1 cellular context compared by ENCODE assay signal in the genomic region with DNA sequence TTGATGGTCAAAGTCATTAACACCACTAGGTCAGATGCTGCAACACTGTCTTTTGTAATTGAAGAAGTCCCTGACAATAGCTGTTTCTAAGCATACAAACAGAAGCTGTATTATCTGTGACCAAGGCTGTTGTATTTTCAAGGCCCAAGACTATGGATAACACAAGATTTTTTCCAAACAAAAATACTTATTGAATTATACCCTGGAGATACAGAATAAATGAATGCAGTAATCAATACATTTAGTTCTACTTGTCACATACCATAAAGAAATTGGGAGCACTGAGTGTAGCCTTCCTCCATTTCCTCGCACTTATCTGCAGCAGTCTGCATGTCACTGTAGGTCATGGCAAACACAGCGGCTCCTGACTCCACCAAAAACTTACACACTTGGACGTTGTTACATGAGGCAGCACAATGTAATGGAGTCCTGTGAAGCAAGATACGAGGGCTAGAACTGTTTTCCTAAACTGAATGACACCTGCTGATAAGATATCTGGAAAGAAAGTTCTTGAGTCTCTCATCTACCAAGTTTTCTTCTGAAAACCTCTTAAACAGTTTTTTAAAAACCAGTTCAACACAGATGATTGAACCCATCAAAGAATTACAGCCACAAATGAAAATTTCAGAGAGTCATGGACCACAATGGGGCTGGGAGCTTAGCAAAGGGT.
TF ChIP-seq lines count a peak whose summit lies in the region.

No MANE protein-coding gene starts in this region.

TF ChIP-seq in K562, 482 proteins besides CTCF, POLR2A, EP300 and RAD21 (continued from another document and continues in another):
- TF ChIP-seq, protein P1, sequence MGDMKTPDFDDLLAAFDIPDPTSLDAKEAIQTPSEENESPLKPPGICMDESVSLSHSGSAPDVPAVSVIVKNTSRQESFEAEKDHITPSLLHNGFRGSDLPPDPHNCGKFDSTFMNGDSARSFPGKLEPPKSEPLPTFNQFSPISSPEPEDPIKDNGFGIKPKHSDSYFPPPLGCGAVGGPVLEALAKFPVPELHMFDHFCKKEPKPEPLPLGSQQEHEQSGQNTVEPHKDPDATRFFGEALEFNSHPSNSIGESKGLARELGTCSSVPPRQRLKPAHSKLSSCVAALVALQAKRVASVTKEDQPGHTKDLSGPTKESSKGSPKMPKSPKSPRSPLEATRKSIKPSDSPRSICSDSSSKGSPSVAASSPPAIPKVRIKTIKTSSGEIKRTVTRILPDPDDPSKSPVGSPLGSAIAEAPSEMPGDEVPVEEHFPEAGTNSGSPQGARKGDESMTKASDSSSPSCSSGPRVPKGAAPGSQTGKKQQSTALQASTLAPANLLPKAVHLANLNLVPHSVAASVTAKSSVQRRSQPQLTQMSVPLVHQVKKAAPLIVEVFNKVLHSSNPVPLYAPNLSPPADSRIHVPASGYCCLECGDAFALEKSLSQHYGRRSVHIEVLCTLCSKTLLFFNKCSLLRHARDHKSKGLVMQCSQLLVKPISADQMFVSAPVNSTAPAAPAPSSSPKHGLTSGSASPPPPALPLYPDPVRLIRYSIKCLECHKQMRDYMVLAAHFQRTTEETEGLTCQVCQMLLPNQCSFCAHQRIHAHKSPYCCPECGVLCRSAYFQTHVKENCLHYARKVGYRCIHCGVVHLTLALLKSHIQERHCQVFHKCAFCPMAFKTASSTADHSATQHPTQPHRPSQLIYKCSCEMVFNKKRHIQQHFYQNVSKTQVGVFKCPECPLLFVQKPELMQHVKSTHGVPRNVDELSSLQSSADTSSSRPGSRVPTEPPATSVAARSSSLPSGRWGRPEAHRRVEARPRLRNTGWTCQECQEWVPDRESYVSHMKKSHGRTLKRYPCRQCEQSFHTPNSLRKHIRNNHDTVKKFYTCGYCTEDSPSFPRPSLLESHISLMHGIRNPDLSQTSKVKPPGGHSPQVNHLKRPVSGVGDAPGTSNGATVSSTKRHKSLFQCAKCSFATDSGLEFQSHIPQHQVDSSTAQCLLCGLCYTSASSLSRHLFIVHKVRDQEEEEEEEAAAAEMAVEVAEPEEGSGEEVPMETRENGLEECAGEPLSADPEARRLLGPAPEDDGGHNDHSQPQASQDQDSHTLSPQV (IDR thresholded peaks at IDR 0.05), result peak; percentile 100
- TF ChIP-seq, protein P2, sequence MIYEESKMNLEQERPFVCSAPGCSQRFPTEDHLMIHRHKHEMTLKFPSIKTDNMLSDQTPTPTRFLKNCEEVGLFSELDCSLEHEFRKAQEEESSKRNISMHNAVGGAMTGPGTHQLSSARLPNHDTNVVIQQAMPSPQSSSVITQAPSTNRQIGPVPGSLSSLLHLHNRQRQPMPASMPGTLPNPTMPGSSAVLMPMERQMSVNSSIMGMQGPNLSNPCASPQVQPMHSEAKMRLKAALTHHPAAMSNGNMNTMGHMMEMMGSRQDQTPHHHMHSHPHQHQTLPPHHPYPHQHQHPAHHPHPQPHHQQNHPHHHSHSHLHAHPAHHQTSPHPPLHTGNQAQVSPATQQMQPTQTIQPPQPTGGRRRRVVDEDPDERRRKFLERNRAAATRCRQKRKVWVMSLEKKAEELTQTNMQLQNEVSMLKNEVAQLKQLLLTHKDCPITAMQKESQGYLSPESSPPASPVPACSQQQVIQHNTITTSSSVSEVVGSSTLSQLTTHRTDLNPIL (CRISPR knock-in tag; IDR thresholded peaks at IDR 0.05), result no peak
- TF ChIP-seq MED1 (CRISPR knock-in tag; IDR thresholded peaks at IDR 0.05; ENCODE audit: borderline replicate concordance), result no peak
- peak; percentile 99 for TF ChIP-seq TEAD4 (IDR thresholded peaks at IDR 0.05; ENCODE audit: low read length)
- no peak for TF ChIP-seq TEAD4 (CRISPR knock-in tag; IDR thresholded peaks at IDR 0.05; ENCODE audit: borderline replicate concordance)
- TF ChIP-seq, protein P3, sequence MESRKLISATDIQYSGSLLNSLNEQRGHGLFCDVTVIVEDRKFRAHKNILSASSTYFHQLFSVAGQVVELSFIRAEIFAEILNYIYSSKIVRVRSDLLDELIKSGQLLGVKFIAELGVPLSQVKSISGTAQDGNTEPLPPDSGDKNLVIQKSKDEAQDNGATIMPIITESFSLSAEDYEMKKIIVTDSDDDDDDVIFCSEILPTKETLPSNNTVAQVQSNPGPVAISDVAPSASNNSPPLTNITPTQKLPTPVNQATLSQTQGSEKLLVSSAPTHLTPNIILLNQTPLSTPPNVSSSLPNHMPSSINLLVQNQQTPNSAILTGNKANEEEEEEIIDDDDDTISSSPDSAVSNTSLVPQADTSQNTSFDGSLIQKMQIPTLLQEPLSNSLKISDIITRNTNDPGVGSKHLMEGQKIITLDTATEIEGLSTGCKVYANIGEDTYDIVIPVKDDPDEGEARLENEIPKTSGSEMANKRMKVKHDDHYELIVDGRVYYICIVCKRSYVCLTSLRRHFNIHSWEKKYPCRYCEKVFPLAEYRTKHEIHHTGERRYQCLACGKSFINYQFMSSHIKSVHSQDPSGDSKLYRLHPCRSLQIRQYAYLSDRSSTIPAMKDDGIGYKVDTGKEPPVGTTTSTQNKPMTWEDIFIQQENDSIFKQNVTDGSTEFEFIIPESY (CRISPR knock-in tag; IDR thresholded peaks at IDR 0.05), result no peak
- TF ChIP-seq ZNF766 (CRISPR knock-in tag; conservative IDR thresholded peaks at IDR 0.05), result peak; percentile 92
- peak; percentile 22; the same call in 1 of the 2 replicates for TF ChIP-seq PYGO2 (tag; IDR thresholded peaks at IDR 0.05)
- peak; percentile 95 for TF ChIP-seq KLF16 (IDR thresholded peaks at IDR 0.05)
- TF ChIP-seq ZZZ3 (IDR thresholded peaks at IDR 0.05), result 0 out of 2 replicates have a peak, but pooled peaks have one; percentile 48
- TF ChIP-seq, protein P4, sequence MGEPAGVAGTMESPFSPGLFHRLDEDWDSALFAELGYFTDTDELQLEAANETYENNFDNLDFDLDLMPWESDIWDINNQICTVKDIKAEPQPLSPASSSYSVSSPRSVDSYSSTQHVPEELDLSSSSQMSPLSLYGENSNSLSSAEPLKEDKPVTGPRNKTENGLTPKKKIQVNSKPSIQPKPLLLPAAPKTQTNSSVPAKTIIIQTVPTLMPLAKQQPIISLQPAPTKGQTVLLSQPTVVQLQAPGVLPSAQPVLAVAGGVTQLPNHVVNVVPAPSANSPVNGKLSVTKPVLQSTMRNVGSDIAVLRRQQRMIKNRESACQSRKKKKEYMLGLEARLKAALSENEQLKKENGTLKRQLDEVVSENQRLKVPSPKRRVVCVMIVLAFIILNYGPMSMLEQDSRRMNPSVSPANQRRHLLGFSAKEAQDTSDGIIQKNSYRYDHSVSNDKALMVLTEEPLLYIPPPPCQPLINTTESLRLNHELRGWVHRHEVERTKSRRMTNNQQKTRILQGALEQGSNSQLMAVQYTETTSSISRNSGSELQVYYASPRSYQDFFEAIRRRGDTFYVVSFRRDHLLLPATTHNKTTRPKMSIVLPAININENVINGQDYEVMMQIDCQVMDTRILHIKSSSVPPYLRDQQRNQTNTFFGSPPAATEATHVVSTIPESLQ (CRISPR knock-in tag; IDR thresholded peaks at IDR 0.05), result no peak
- no peak for TF ChIP-seq MXI1 (IDR thresholded peaks at IDR 0.05; ENCODE audit: low read depth, low read length)
- TF ChIP-seq ZBTB17 (CRISPR knock-in tag; IDR thresholded peaks at IDR 0.05), result peak; percentile 88
- TF ChIP-seq ETV1 (tag; conservative IDR thresholded peaks at IDR 0.05; ENCODE audit: low read depth), result peak; percentile 11; the same call in 1 of the 2 replicates
- TF ChIP-seq FOXA3 (CRISPR knock-in tag; conservative IDR thresholded peaks at IDR 0.05 in 1 of 2, IDR thresholded peaks at IDR 0.05 in 1 of 2), result peak; percentile 82 to 84
- TF ChIP-seq FOXP1 (CRISPR knock-in tag; IDR thresholded peaks at IDR 0.05), result 0 out of 2 replicates have a peak, but pooled peaks have one; percentile 58
- TF ChIP-seq KDM4B (IDR thresholded peaks at IDR 0.05; ENCODE audit: borderline replicate concordance in 2 of 2, low read depth in 1 of 2), result no peak
- TF ChIP-seq, protein P5, sequence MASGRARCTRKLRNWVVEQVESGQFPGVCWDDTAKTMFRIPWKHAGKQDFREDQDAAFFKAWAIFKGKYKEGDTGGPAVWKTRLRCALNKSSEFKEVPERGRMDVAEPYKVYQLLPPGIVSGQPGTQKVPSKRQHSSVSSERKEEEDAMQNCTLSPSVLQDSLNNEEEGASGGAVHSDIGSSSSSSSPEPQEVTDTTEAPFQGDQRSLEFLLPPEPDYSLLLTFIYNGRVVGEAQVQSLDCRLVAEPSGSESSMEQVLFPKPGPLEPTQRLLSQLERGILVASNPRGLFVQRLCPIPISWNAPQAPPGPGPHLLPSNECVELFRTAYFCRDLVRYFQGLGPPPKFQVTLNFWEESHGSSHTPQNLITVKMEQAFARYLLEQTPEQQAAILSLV (tag; IDR thresholded peaks at IDR 0.05), result peak; percentile 74
- TF ChIP-seq, protein P6, sequence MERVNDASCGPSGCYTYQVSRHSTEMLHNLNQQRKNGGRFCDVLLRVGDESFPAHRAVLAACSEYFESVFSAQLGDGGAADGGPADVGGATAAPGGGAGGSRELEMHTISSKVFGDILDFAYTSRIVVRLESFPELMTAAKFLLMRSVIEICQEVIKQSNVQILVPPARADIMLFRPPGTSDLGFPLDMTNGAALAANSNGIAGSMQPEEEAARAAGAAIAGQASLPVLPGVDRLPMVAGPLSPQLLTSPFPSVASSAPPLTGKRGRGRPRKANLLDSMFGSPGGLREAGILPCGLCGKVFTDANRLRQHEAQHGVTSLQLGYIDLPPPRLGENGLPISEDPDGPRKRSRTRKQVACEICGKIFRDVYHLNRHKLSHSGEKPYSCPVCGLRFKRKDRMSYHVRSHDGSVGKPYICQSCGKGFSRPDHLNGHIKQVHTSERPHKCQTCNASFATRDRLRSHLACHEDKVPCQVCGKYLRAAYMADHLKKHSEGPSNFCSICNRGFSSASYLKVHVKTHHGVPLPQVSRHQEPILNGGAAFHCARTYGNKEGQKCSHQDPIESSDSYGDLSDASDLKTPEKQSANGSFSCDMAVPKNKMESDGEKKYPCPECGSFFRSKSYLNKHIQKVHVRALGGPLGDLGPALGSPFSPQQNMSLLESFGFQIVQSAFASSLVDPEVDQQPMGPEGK (CRISPR knock-in tag; IDR thresholded peaks at IDR 0.05; ENCODE audit: borderline replicate concordance), result 0 out of 2 replicates have a peak, but pooled peaks have one; percentile 27
- peak; percentile 85 for TF ChIP-seq ZNF668 (CRISPR knock-in tag; IDR thresholded peaks at IDR 0.05)
- TF ChIP-seq TCF7 (IDR thresholded peaks at IDR 0.05; ENCODE audit: borderline replicate concordance), result peak; percentile 79; the same call in 1 of the 2 replicates
- peak; percentile 97 for TF ChIP-seq STAT5A (IDR thresholded peaks at IDR 0.05; ENCODE audit: borderline replicate concordance, low read length)
- peak; percentile 74 for TF ChIP-seq BHLHE40 (IDR thresholded peaks at IDR 0.05; ENCODE audit: low read length)
- TF ChIP-seq, protein P7, sequence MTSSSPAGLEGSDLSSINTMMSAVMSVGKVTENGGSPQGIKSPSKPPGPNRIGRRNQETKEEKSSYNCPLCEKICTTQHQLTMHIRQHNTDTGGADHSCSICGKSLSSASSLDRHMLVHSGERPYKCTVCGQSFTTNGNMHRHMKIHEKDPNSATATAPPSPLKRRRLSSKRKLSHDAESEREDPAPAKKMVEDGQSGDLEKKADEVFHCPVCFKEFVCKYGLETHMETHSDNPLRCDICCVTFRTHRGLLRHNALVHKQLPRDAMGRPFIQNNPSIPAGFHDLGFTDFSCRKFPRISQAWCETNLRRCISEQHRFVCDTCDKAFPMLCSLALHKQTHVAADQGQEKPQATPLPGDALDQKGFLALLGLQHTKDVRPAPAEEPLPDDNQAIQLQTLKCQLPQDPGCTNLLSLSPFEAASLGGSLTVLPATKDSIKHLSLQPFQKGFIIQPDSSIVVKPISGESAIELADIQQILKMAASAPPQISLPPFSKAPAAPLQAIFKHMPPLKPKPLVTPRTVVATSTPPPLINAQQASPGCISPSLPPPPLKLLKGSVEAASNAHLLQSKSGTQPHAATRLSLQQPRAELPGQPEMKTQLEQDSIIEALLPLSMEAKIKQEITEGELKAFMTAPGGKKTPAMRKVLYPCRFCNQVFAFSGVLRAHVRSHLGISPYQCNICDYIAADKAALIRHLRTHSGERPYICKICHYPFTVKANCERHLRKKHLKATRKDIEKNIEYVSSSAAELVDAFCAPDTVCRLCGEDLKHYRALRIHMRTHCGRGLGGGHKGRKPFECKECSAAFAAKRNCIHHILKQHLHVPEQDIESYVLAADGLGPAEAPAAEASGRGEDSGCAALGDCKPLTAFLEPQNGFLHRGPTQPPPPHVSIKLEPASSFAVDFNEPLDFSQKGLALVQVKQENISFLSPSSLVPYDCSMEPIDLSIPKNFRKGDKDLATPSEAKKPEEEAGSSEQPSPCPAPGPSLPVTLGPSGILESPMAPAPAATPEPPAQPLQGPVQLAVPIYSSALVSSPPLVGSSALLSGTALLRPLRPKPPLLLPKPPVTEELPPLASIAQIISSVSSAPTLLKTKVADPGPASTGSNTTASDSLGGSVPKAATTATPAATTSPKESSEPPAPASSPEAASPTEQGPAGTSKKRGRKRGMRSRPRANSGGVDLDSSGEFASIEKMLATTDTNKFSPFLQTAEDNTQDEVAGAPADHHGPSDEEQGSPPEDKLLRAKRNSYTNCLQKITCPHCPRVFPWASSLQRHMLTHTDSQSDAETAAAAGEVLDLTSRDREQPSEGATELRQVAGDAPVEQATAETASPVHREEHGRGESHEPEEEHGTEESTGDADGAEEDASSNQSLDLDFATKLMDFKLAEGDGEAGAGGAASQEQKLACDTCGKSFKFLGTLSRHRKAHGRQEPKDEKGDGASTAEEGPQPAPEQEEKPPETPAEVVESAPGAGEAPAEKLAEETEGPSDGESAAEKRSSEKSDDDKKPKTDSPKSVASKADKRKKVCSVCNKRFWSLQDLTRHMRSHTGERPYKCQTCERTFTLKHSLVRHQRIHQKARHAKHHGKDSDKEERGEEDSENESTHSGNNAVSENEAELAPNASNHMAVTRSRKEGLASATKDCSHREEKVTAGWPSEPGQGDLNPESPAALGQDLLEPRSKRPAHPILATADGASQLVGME (CRISPR knock-in tag; IDR thresholded peaks at IDR 0.05), result peak; percentile 62; the same call in 1 of the 2 replicates
- TF ChIP-seq, protein P8, sequence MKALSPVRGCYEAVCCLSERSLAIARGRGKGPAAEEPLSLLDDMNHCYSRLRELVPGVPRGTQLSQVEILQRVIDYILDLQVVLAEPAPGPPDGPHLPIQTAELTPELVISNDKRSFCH (CRISPR knock-in tag; IDR thresholded peaks at IDR 0.05), result no peak
- TF ChIP-seq, protein P8 (tag; IDR thresholded peaks at IDR 0.05), result peak; percentile 93
- peak; percentile 83 for TF ChIP-seq ATF7 (IDR thresholded peaks at IDR 0.05)
- peak; percentile 96 for TF ChIP-seq SMAD4 (CRISPR knock-in tag; conservative IDR thresholded peaks at IDR 0.05)
- peak; percentile 73 for TF ChIP-seq POLR2H (tag; IDR thresholded peaks at IDR 0.05; ENCODE audit: low read depth)
- TF ChIP-seq TFAM (CRISPR knock-in tag; conservative IDR thresholded peaks at IDR 0.05), result no peak
- peak; percentile 44 to 94; a peak in 2 of 4 replicates for TF ChIP-seq RCOR1 (IDR thresholded peaks at IDR 0.05; ENCODE audit: borderline replicate concordance in 1 of 2, low read depth in 2 of 2, low read length in 2 of 2)
- TF ChIP-seq SMAD3 (CRISPR knock-in tag; conservative IDR thresholded peaks at IDR 0.05), result peak; percentile 86
- no peak for TF ChIP-seq U2AF2 (optimal IDR thresholded peaks at IDR 0.05; ENCODE audit: low read depth, low read length)
- peak; percentile 98 for TF ChIP-seq DMBX1 (CRISPR knock-in tag; IDR thresholded peaks at IDR 0.05; ENCODE audit: borderline replicate concordance)
- no peak for TF ChIP-seq ETS2 (tag; IDR thresholded peaks at IDR 0.05; ENCODE audit: borderline replicate concordance, poor library complexity, severe bottlenecking)
- no peak for TF ChIP-seq ZNF212 (CRISPR knock-in tag; IDR thresholded peaks at IDR 0.05)
- TF ChIP-seq HMG20B (CRISPR knock-in tag; IDR thresholded peaks at IDR 0.05), result no peak
- peak; percentile 71 for TF ChIP-seq ZNF23 (CRISPR knock-in tag; IDR thresholded peaks at IDR 0.05)
- TF ChIP-seq ZNF143 (CRISPR knock-in tag; IDR thresholded peaks at IDR 0.05), result no peak
